In genomic region chr6:37353761-37354525, GRCh38 we compare ENCODE assay signal across 8 cellular contexts. TPM values are rescaled to one million over a fixed set of nuclear protein-coding genes. Genes with fewer than 3 reads are reported as not detected.
DNase-seq lines count a peak whose midpoint lies in the region; ATAC-seq, FAIRE-seq and TF ChIP-seq lines count a peak whose summit lies in the region.

RNF8 (plus strand) TSS chr6:37353983; CDS start chr6:37354165, 182 bp downstream.

- 0% methylated on average over 54 of the region's 54 CpGs for WGBS in pancreas, 2 donors
- 1 to 2% methylated on average over 52 to 53 of the region's 54 CpGs for WGBS in thyroid gland, 2 donors

- H3K27me3 ChIP-seq in pancreas (no peaks in the 10 kb centered on the region), thyroid gland (no peaks in the 10 kb centered on the region)

- FAIRE-seq in pancreas (lab: Jason Lieb, UNC) = no peak

- H3K27ac ChIP-seq in pancreas (no peak within 1 kb of the TSS), thyroid gland (peak within 1 kb of the TSS in 1 of 3 donors; percentile 47)

- H3K36me3 ChIP-seq in pancreas = no peaks in the 10 kb centered on the region
- no peaks in the 10 kb centered on the region for H3K36me3 ChIP-seq in thyroid gland

- intact Hi-C loops in Right ventricle myocardium superior (cut with DNase I) (no loop called here), pancreas (cut with DNase I) (no loop called here), thyroid gland (cut with DNase I) (no loop called here)

- peak in 1 of 2 donors; percentile 70 for TF ChIP-seq POLR2A in thyroid gland (IDR thresholded peaks at IDR 0.05)

- TF ChIP-seq CTCF in GM10266 (IDR thresholded peaks at IDR 0.05; ENCODE audit: control insufficient read depth, insufficient read depth, low read depth, missing control alignments) (no peak), pancreas (IDR thresholded peaks at IDR 0.05) (no peak), thyroid gland (IDR thresholded peaks at IDR 0.05) (peak in 1 of 6 experiments; percentile 10)

- peak; percentile 89 for ATAC-seq in HG02610 (IDR thresholded peaks at IDR 0.05; ENCODE audit: unreplicated experiment)
- ATAC-seq in Right ventricle myocardium superior (ENCODE audit: poor library complexity) = peak; percentile 99
- peak; percentile 98 to 100 (median 100) for ATAC-seq in pancreas

- H3K4me1 ChIP-seq in pancreas = peaks cover 0 to 3% (median 0%) of the 10 kb centered on the region in 3 donors
- peaks cover 0 to 8% of the 10 kb centered on the region in 2 donors for H3K4me1 ChIP-seq in thyroid gland

- peak within 1 kb of the TSS; percentile 53 to 83 (median 72) for H3K4me3 ChIP-seq in pancreas
- peak within 1 kb of the TSS; percentile 37 to 87 (median 83) for H3K4me3 ChIP-seq in thyroid gland (replicated peaks in 1 of 3)

- DNase-seq in GM10266 (ENCODE audit: extremely low spot score) (peak; percentile 96), NCI-H1105 (lab: John Stamatoyannopoulos, UW) (peak; percentile 94), SW 1271 (lab: John Stamatoyannopoulos, UW) (peak; percentile 33 to 83), Right ventricle myocardium superior (peak; percentile 96), pancreas (peak; percentile 88 to 98 (median 90)), thyroid gland (peak; percentile 94)
- DNase-seq in activated naive CD8-positive, alpha-beta T cell treated with anti-CD3 and anti-CD28 coated beads, Interleukin-2, amount 50 U/mL, for 16 hours (ENCODE audit: low read depth, low spot score) = peak; percentile 80

- no peaks in the 10 kb centered on the region for H3K9me3 ChIP-seq in pancreas
- H3K9me3 ChIP-seq in thyroid gland = no peaks in the 10 kb centered on the region

RNA-seq across cellular contexts. Expression of gene RNF8, which starts in this region (rescaled TPM):
- total RNA-seq in Right ventricle myocardium superior (14.9 TPM), pancreas (1 to 10 TPM; 3.9 to 8.2 (median 5.5) TPM), thyroid gland (10 to 100 TPM in 3 of 4 donors, 1 to 10 TPM in 1; 8.0 to 18.4 (median 16.0) TPM)
- 1 to 10 TPM; 5.8 to 8.5 TPM for polyA plus RNA-seq in pancreas
